ENCODE assay signal across 8 cellular contexts in genomic region chr1:198937231-198938031, GRCh38.
DNase-seq lines count a peak whose midpoint lies in the region; ATAC-seq and TF ChIP-seq lines count a peak whose summit lies in the region.

No MANE protein-coding gene starts in this region.

- POLR2A ChIA-PET in activated CD4-positive, alpha-beta memory T cell treated with anti-CD3 and anti-CD28 coated beads for 36 hours (lab: Charles Lee) = interaction anchor here (0.7 to 1.4 kb wide), 5 partner anchors 11 to 137 kb away, joined by 3 to 5 read pairs (median 3); no protein-coding TSS in a partner anchor

- ATAC-seq in GM19023 (IDR thresholded peaks at IDR 0.05; ENCODE audit: unreplicated experiment) (peak; percentile 86), HG03108 (IDR thresholded peaks at IDR 0.05; ENCODE audit: unreplicated experiment) (peak; percentile 81)

- TF ChIP-seq CTCF in epithelial cell of esophagus (IDR thresholded peaks at IDR 0.05; ENCODE audit: insufficient read depth, low read depth, low read length, missing control alignments) (no peak), suprapubic skin (IDR thresholded peaks at IDR 0.05) (no peak)

- H3K27me3 ChIP-seq in mononuclear cell (ENCODE audit: insufficient read depth, low read length) (no peaks in the 10 kb centered on the region), suprapubic skin (no peaks in the 10 kb centered on the region)

- H3K36me3 ChIP-seq in suprapubic skin = no peaks in the 10 kb centered on the region

- H3K27ac Mint-ChIP-seq in activated CD4-positive, alpha-beta memory T cell treated with anti-CD3 and anti-CD28 coated beads for 36 hours = peak overlapping the region; percentile 77

- peaks cover 2% of the 10 kb centered on the region for H3K9me3 Mint-ChIP-seq in activated CD4-positive, alpha-beta memory T cell treated with anti-CD3 and anti-CD28 coated beads for 36 hours

- peak in 1 of 2 donors; percentile 48 for TF ChIP-seq POLR2A in suprapubic skin (IDR thresholded peaks at IDR 0.05)

- no peaks in the 10 kb centered on the region for H3K9me3 ChIP-seq in mononuclear cell (ENCODE audit: low read depth, low read length)
- H3K9me3 ChIP-seq in suprapubic skin = no peaks in the 10 kb centered on the region

- peaks cover 23% of the 10 kb centered on the region for H3K4me1 Mint-ChIP-seq in activated CD4-positive, alpha-beta memory T cell treated with anti-CD3 and anti-CD28 coated beads for 36 hours (ENCODE audit: low read depth)

- H3K27me3 Mint-ChIP-seq in activated CD4-positive, alpha-beta memory T cell treated with anti-CD3 and anti-CD28 coated beads for 36 hours = no peaks in the 10 kb centered on the region

- CTCF ChIA-PET in activated CD4-positive, alpha-beta memory T cell treated with anti-CD3 and anti-CD28 coated beads for 36 hours (lab: Charles Lee) = interaction anchor here (0.6 to 1.3 kb wide), 6 partner anchors 12 to 496 kb away, joined by 3 to 5 read pairs (median 4); no protein-coding TSS in a partner anchor

- no peak for TF ChIP-seq EP300 in suprapubic skin (IDR thresholded peaks at IDR 0.05)

- peak overlapping the region; percentile 70 for H3K27ac ChIP-seq in suprapubic skin

- H3K36me3 Mint-ChIP-seq in activated CD4-positive, alpha-beta memory T cell treated with anti-CD3 and anti-CD28 coated beads for 36 hours = no peaks in the 10 kb centered on the region

- peak; percentile 87 for DNase-seq in CD1c-positive myeloid dendritic cell (ENCODE audit: extremely low spot score)
- peak; percentile 93 for DNase-seq in NCI-H226
- DNase-seq in activated CD4-positive, alpha-beta memory T cell treated with anti-CD3 and anti-CD28 coated beads for 36 hours = peak; percentile 53
- peak; percentile 92 for DNase-seq in epithelial cell of esophagus (ENCODE audit: low read depth)
- no peak for DNase-seq in suprapubic skin (ENCODE audit: low spot score in 2 of 2)

- peak overlapping the region; percentile 84 for H3K4me3 Mint-ChIP-seq in activated CD4-positive, alpha-beta memory T cell treated with anti-CD3 and anti-CD28 coated beads for 36 hours

- H3K4me3 ChIP-seq in epithelial cell of esophagus (ENCODE audit: low read length) (peak overlapping the region; percentile 88), mononuclear cell (ENCODE audit: low read length) (peak overlapping the region; percentile 64), suprapubic skin (peak overlapping the region; percentile 53)

- H3K4me1 ChIP-seq in mononuclear cell (ENCODE audit: insufficient read depth, low read length) (peaks cover 10% of the 10 kb centered on the region), suprapubic skin (peaks cover 10% of the 10 kb centered on the region)

- WGBS in suprapubic skin = 17% methylated on average over 5 of the region's 5 CpGs

- intact Hi-C loops in activated CD4-positive, alpha-beta memory T cell treated with anti-CD3 and anti-CD28 coated beads for 36 hours (cut with micrococcal nuclease) = loop anchor here (2.0 to 10.0 kb wide), 10 partner anchors 21 to 1160 kb away; partner anchors contain the start of gene DENND1B

Comparison
In these comparisons a context has a peak if more than half of its experiments do, and no peak if none do; other contexts are left out.
1. DNase-seq: peak in CD1c-positive myeloid dendritic cell (single experiment), NCI-H226 (single experiment), activated CD4-positive, alpha-beta memory T cell treated with anti-CD3 and anti-CD28 coated beads for 36 hours (single experiment) and epithelial cell of esophagus (single experiment); none in suprapubic skin (0 of 2).
2. Peak in every context shown above with its lines, with median percentiles within 50 percentile points of each other: H3K4me3 ChIP-seq.